ENCODE assay signal across 2 cellular contexts in genomic region chr19:7605490-7606222, GRCh38.
TF ChIP-seq lines count a peak whose summit lies in the region.

No MANE protein-coding gene starts in this region.

TF ChIP-seq in GM12891, 5 proteins besides CTCF, POLR2A, EP300 and RAD21:
- TF ChIP-seq POLR2AphosphoS5 (IDR thresholded peaks at IDR 0.05; ENCODE audit: low read depth, low read length) (no peak), PAX5 (IDR thresholded peaks at IDR 0.05; ENCODE audit: insufficient read depth, low read length, severe bottlenecking) (no peak), TAF1 (IDR thresholded peaks at IDR 0.05; ENCODE audit: low read depth, low read length) (no peak), POU2F2 (IDR thresholded peaks at IDR 0.05; ENCODE audit: low read depth, low read length) (no peak), SPI1 (IDR thresholded peaks at IDR 0.05; ENCODE audit: low read depth, low read length) (no peak)
TF ChIP-seq in GM12891: peak in this region for 0.

TF ChIP-seq in endothelial cell of umbilical vein, 7 proteins besides CTCF, POLR2A, EP300 and RAD21:
- TF ChIP-seq GATA2 (IDR thresholded peaks at IDR 0.05; ENCODE audit: insufficient read depth, insufficient read length, low read depth, low read length) (no peak), EZH2 (IDR thresholded peaks at IDR 0.05; ENCODE audit: borderline replicate concordance, low read depth, low read length, severe bottlenecking) (no peak), POLR2AphosphoS5 (IDR thresholded peaks at IDR 0.05; ENCODE audit: insufficient read depth, low read depth, low read length) (no peak), MYC (IDR thresholded peaks at IDR 0.05; ENCODE audit: low read depth, low read length) (no peak), FOS (IDR thresholded peaks at IDR 0.05; ENCODE audit: borderline replicate concordance, insufficient read depth, low read length) (no peak), JUN (IDR thresholded peaks at IDR 0.05; ENCODE audit: borderline replicate concordance, insufficient read depth, insufficient read length, low read depth) (no peak)
